ENCODE assay signal across 15 cellular contexts in genomic region chr3:100427694-100428093, GRCh38. TPM values are rescaled to one million over a fixed set of nuclear protein-coding genes. Genes with fewer than 3 reads are reported as not detected.
DNase-seq lines count a peak whose midpoint lies in the region; ATAC-seq and TF ChIP-seq lines count a peak whose summit lies in the region.
"Had no signal": no experiment of that assay in that cellular context is flagged by ENCODE, and none has a peak within 500 bp of the region (broad histone marks: within the 10 kb centered on the region; RNA-seq: fewer than 3 reads in every experiment).

No MANE protein-coding gene starts in this region.

- peak overlapping the region; percentile 40 for H3K27ac Mint-ChIP-seq in mesothelial cell of epicardium
- H3K27ac Mint-ChIP-seq: CD14-positive monocyte, H9 had no signal

- H3K27me3 Mint-ChIP-seq in mesothelial cell of epicardium (ENCODE audit: low read depth), result no peaks in the 10 kb centered on the region

- no peak overlapping the region for H3K4me2 ChIP-seq in Karpas-422 (ENCODE audit: low read depth, low read length, poor library complexity, severe bottlenecking)

- peak overlapping the region in 4 of 10 donors; percentile 35 to 59 (median 44) for H3K27ac ChIP-seq in heart right ventricle
- no peak overlapping the region for H3K27ac ChIP-seq in Karpas-422 (ENCODE audit: low read length)

- H3K9me3 ChIP-seq in heart right ventricle (no peaks in the 10 kb centered on the region), Karpas-422 (ENCODE audit: low read length) (no peaks in the 10 kb centered on the region)

- H3K27me3 ChIP-seq in heart right ventricle (no peaks in the 10 kb centered on the region), Karpas-422 (ENCODE audit: low read length) (no peaks in the 10 kb centered on the region)

- H2AFZ ChIP-seq in Karpas-422 (ENCODE audit: low read length), result no peak overlapping the region

- no peak overlapping the region for H3K9ac ChIP-seq in Karpas-422 (ENCODE audit: low read length)

- H3K9me3 Mint-ChIP-seq in mesothelial cell of epicardium, result no peaks in the 10 kb centered on the region
- H3K9me3 Mint-ChIP-seq: CD14-positive monocyte, H9 had no signal

- peak in 6 of 8 donors; percentile 42 to 70 (median 58) for ATAC-seq in heart right ventricle
- no peak for ATAC-seq in sciatic nerve

- TF ChIP-seq CTCF in heart right ventricle (IDR thresholded peaks at IDR 0.05), result no peak
- no peak for TF ChIP-seq CTCF in mesothelial cell of epicardium (IDR thresholded peaks at IDR 0.05; ENCODE audit: unreplicated experiment)

- WGBS in heart right ventricle, 2 donors, result 32 to 54% methylated on average over 2 of the region's 2 CpGs

- H3K4me3 ChIP-seq in heart right ventricle (no peak overlapping the region), Karpas-422 (ENCODE audit: low read length) (no peak overlapping the region)

- peaks cover 28% of the 10 kb centered on the region for H3K4me1 Mint-ChIP-seq in mesothelial cell of epicardium
- H3K4me1 Mint-ChIP-seq: CD14-positive monocyte had no signal

- intact Hi-C loops in heart right ventricle (cut with DNase I), result no loop called here
- intact Hi-C loops in sciatic nerve (cut with DNase I), result no loop called here

- peak; percentile 15 for DNase-seq in EH (ENCODE audit: low read depth)
- peak; percentile 35 for DNase-seq in astrocyte of the hippocampus (ENCODE audit: low read depth, low spot score)
- DNase-seq in heart right ventricle, result peak in 1 of 2 donors; percentile 42
- DNase-seq in mesothelial cell of epicardium (ENCODE audit: low spot score in 2 of 2, unreplicated experiment in 2 of 2), result no peak
- no peak for DNase-seq in stimulated activated CD4-positive, alpha-beta T cell treated with anti-CD3 and anti-CD28 coated beads, Interleukin-15, amount 100 ng/mL, for 24 hours
- DNase-seq in Karpas-422, result no peak
- no peak for DNase-seq in sciatic nerve (ENCODE audit: low spot score)
- no peak for DNase-seq in AG08395 (ENCODE audit: low spot score)
- DNase-seq: COR-L47, DMS79, H9, NCI-H1436, NCI-H2029 treated with DMSO at 0.1 percent for 48 hours, NCI-H510A treated with DMSO at 0.1 percent for 48 hours had no signal

- H3K79me2 ChIP-seq in Karpas-422 (ENCODE audit: low read length), result no peaks in the 10 kb centered on the region

- H3K36me3 ChIP-seq in heart right ventricle (no peaks in the 10 kb centered on the region), Karpas-422 (ENCODE audit: insufficient read depth, low read length) (no peaks in the 10 kb centered on the region)

- peaks cover 4% of the 10 kb centered on the region; the same call in 1 of the 2 replicates for H4K20me1 ChIP-seq in Karpas-422 (ENCODE audit: insufficient read depth, low read depth, low read length)

- peaks cover 0 to 29% (median 12%) of the 10 kb centered on the region in 9 donors for H3K4me1 ChIP-seq in heart right ventricle
- 0 out of 2 replicates have a peak, but pooled peaks cover 2% of the 10 kb centered on the region for H3K4me1 ChIP-seq in Karpas-422 (ENCODE audit: low read length)

- no peak overlapping the region for H3K4me3 Mint-ChIP-seq in mesothelial cell of epicardium
- H3K4me3 Mint-ChIP-seq: CD14-positive monocyte, H9 had no signal

- H3K9me2 ChIP-seq in Karpas-422 (replicated peaks; ENCODE audit: insufficient read depth, low read length), result no peaks in the 10 kb centered on the region

- no peaks in the 10 kb centered on the region for H3K36me3 Mint-ChIP-seq in mesothelial cell of epicardium
- H3K36me3 Mint-ChIP-seq: CD14-positive monocyte had no signal

RNA-seq across cellular contexts. Expression of gene LNP1, which starts 26.4 kb away (rescaled TPM):
- 1 to 10 TPM; 2.2 to 5.3 (median 4.0) TPM for total RNA-seq in heart right ventricle
- 1 to 10 TPM; 1.2 to 2.2 TPM for polyA plus RNA-seq in heart right ventricle
- 4.3 to 4.9 TPM (median 4.4 TPM) in 3 replicates for total RNA-seq in mesothelial cell of epicardium
- total RNA-seq in Karpas-422 (2014; rRNA removed; shearing (Covaris generic); ENCODE audit: low replicate concordance), result 3.4 and 6.0 TPM in 2 replicates
- 3.4 TPM for total RNA-seq in sciatic nerve

RNA-seq across cellular contexts. Expression of gene TOMM70, which starts 26.8 kb away (rescaled TPM):
- total RNA-seq in heart right ventricle, result 10 to 100 TPM; 52.4 to 67.5 (median 61.0) TPM
- 10 to 100 TPM; 23.0 to 26.7 TPM for polyA plus RNA-seq in heart right ventricle
- 36.5 to 37.3 TPM (median 37.1 TPM) in 3 replicates for total RNA-seq in mesothelial cell of epicardium
- total RNA-seq in Karpas-422 (2014; rRNA removed; shearing (Covaris generic); ENCODE audit: low replicate concordance), result 43.1 and 45.1 TPM in 2 replicates
- total RNA-seq in sciatic nerve, result 34.5 TPM

Comparison
In these comparisons a context has a peak if more than half of its experiments do, and no peak if none do; other contexts are left out.
1. DNase-seq: peak in EH (single experiment) and astrocyte of the hippocampus (single experiment); none in mesothelial cell of epicardium (0 of 2), stimulated activated CD4-positive, alpha-beta T cell treated with anti-CD3 and anti-CD28 coated beads, Interleukin-15, amount 100 ng/mL, for 24 hours (single experiment), Karpas-422 (single experiment), sciatic nerve (single experiment) and AG08395 (single experiment).